In the genomic region with DNA sequence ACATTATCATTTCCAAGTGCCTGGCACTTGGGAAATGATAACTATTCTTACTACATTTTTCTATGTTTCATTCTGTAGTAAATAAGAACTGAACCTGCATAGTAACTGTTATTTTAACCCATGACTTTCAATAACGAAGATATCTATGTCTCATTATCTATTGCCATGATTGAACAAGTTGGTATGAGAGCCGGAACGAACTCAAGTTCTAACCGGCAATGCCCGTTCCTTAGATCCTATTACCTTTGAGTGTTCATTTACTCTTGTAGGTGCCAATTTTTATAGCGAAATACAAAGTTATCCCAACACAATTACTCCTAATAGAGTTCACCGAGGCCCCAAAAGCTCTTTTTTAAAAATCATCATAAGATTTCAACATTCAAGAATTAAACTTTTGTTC, we compare ENCODE assay signal across 8 cellular contexts. TPM values are rescaled to one million over a fixed set of nuclear protein-coding genes. Genes with fewer than 3 reads are reported as not detected.
DNase-seq lines count a peak whose midpoint lies in the region; ATAC-seq and TF ChIP-seq lines count a peak whose summit lies in the region.

No MANE protein-coding gene starts in this region.

- H3K4me3 ChIP-seq in liver (ENCODE audit: low read depth in 1 of 3, low read length in 3 of 3), result no peak overlapping the region

- H3K9me3 ChIP-seq in liver (ENCODE audit: control insufficient read depth in 4 of 4, low read length in 3 of 4), result no peaks in the 10 kb centered on the region

- H3K27me3 Mint-ChIP-seq in T-helper 1 cell treated with Interleukin-12 subunit alpha and Interleukin-12 subunit beta and Interleukin-4 antibody, amounts not matched to agents 30 μg/mL and 1 μg/mL, for 36 hours (ENCODE audit: low read depth), result peaks cover 77% of the 10 kb centered on the region
- H3K27me3 Mint-ChIP-seq in brain, result peaks cover 62% of the 10 kb centered on the region
- H3K27me3 Mint-ChIP-seq in stimulated activated naive CD8-positive, alpha-beta T cell treated with anti-CD3 and anti-CD28 coated beads, Interleukin-15, amount 100 ng/mL, for 72 hours, result peaks cover 74% of the 10 kb centered on the region

- no peak for TF ChIP-seq CTCF in brain (conservative IDR thresholded peaks at IDR 0.05)
- TF ChIP-seq CTCF in liver (IDR thresholded peaks at IDR 0.05; ENCODE audit: low read depth, low read length, missing input control), result no peak

- H3K27ac Mint-ChIP-seq in T-helper 1 cell treated with Interleukin-12 subunit alpha and Interleukin-12 subunit beta and Interleukin-4 antibody, amounts not matched to agents 30 μg/mL and 1 μg/mL, for 36 hours, result no peak overlapping the region
- H3K27ac Mint-ChIP-seq in brain, result peak overlapping the region in 1 of 5 experiments; percentile 71
- no peak overlapping the region for H3K27ac Mint-ChIP-seq in stimulated activated naive CD8-positive, alpha-beta T cell treated with anti-CD3 and anti-CD28 coated beads, Interleukin-15, amount 100 ng/mL, for 72 hours

- no peak overlapping the region for H3K9ac ChIP-seq in liver (ENCODE audit: low read depth in 1 of 2, low read length in 2 of 2)

- DNase-seq in T-helper 1 cell (no peak), middle frontal gyrus (ENCODE audit: extremely low spot score, low spot score) (no peak), inferior parietal cortex (ENCODE audit: extremely low spot score) (no peak), UCSD-AML1 (lab: John Stamatoyannopoulos, UW; ENCODE audit: unreplicated experiment) (no peak)
- no peak for DNase-seq in stimulated activated naive CD8-positive, alpha-beta T cell treated with anti-CD3 and anti-CD28 coated beads, Interleukin-15, amount 100 ng/mL, for 72 hours

- no peak for ATAC-seq in stimulated activated naive CD8-positive, alpha-beta T cell treated with anti-CD3 and anti-CD28 coated beads, Interleukin-15, amount 100 ng/mL, for 72 hours

- H3K9me3 Mint-ChIP-seq in T-helper 1 cell treated with Interleukin-12 subunit alpha and Interleukin-12 subunit beta and Interleukin-4 antibody, amounts not matched to agents 30 μg/mL and 1 μg/mL, for 36 hours, result no peaks in the 10 kb centered on the region
- H3K9me3 Mint-ChIP-seq in brain, result peaks cover 0 to 5% (median 0%) of the 10 kb centered on the region in 5 experiments
- no peaks in the 10 kb centered on the region for H3K9me3 Mint-ChIP-seq in stimulated activated naive CD8-positive, alpha-beta T cell treated with anti-CD3 and anti-CD28 coated beads, Interleukin-15, amount 100 ng/mL, for 72 hours

- H3K4me1 ChIP-seq in liver (ENCODE audit: control insufficient read depth in 4 of 4, insufficient read depth in 4 of 4, low read length in 3 of 4), result peaks cover 0 to 15% (median 8%) of the 10 kb centered on the region in 4 donors

- H3K36me3 ChIP-seq in liver (ENCODE audit: control insufficient read depth in 4 of 4, insufficient read depth in 3 of 4, low read depth in 1 of 4, low read length in 3 of 4), result no peaks in the 10 kb centered on the region

- peaks cover 4% of the 10 kb centered on the region for H3K4me1 Mint-ChIP-seq in T-helper 1 cell treated with Interleukin-12 subunit alpha and Interleukin-12 subunit beta and Interleukin-4 antibody, amounts not matched to agents 30 μg/mL and 1 μg/mL, for 36 hours (ENCODE audit: low read depth)
- peaks cover 27% of the 10 kb centered on the region for H3K4me1 Mint-ChIP-seq in brain
- peaks cover 6% of the 10 kb centered on the region for H3K4me1 Mint-ChIP-seq in stimulated activated naive CD8-positive, alpha-beta T cell treated with anti-CD3 and anti-CD28 coated beads, Interleukin-15, amount 100 ng/mL, for 72 hours

- TF ChIP-seq RAD21 in liver (IDR thresholded peaks at IDR 0.05), result no peak

- 63% methylated on average over 7 of the region's 7 CpGs for WGBS in liver

- peak overlapping the region; percentile 73 for H3K4me3 Mint-ChIP-seq in T-helper 1 cell treated with Interleukin-12 subunit alpha and Interleukin-12 subunit beta and Interleukin-4 antibody, amounts not matched to agents 30 μg/mL and 1 μg/mL, for 36 hours
- peak overlapping the region; percentile 83 to 91 (median 86) for H3K4me3 Mint-ChIP-seq in brain
- H3K4me3 Mint-ChIP-seq in stimulated activated naive CD8-positive, alpha-beta T cell treated with anti-CD3 and anti-CD28 coated beads, Interleukin-15, amount 100 ng/mL, for 72 hours, result peak overlapping the region; percentile 72 to 81

- H3K27me3 ChIP-seq in liver (ENCODE audit: control insufficient read depth in 4 of 4, insufficient read depth in 4 of 4, low read length in 3 of 4), result no peaks in the 10 kb centered on the region

- H3K36me3 Mint-ChIP-seq in T-helper 1 cell treated with Interleukin-12 subunit alpha and Interleukin-12 subunit beta and Interleukin-4 antibody, amounts not matched to agents 30 μg/mL and 1 μg/mL, for 36 hours (ENCODE audit: low read depth), result no peaks in the 10 kb centered on the region
- H3K36me3 Mint-ChIP-seq in brain, result no peaks in the 10 kb centered on the region

- peak overlapping the region; percentile 98 to 99 for H3K27ac ChIP-seq in liver (ENCODE audit: low read depth in 1 of 2, low read length in 2 of 2)

TF ChIP-seq in liver, 16 proteins besides CTCF, POLR2A, EP300 and RAD21:
- TF ChIP-seq, protein P1, sequence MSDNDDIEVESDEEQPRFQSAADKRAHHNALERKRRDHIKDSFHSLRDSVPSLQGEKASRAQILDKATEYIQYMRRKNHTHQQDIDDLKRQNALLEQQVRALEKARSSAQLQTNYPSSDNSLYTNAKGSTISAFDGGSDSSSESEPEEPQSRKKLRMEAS (IDR thresholded peaks at IDR 0.05), result no peak
- TF ChIP-seq YY1 (IDR thresholded peaks at IDR 0.05), result no peak
- no peak for TF ChIP-seq FOXA1 (IDR thresholded peaks at IDR 0.05)
- TF ChIP-seq EGR1 (IDR thresholded peaks at IDR 0.05; ENCODE audit: low read depth in 2 of 2), result no peak
- no peak for TF ChIP-seq HNF4A (conservative IDR thresholded peaks at IDR 0.05)
- no peak for TF ChIP-seq HNF4G (IDR thresholded peaks at IDR 0.05)
- TF ChIP-seq, protein P2, sequence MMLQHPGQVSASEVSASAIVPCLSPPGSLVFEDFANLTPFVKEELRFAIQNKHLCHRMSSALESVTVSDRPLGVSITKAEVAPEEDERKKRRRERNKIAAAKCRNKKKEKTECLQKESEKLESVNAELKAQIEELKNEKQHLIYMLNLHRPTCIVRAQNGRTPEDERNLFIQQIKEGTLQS (IDR thresholded peaks at IDR 0.05), result no peak
- no peak for TF ChIP-seq TAF1 (conservative IDR thresholded peaks at IDR 0.05)
- no peak for TF ChIP-seq NR2F2 (IDR thresholded peaks at IDR 0.05)
- no peak for TF ChIP-seq SP1 (IDR thresholded peaks at IDR 0.05)
- TF ChIP-seq, protein P3, sequence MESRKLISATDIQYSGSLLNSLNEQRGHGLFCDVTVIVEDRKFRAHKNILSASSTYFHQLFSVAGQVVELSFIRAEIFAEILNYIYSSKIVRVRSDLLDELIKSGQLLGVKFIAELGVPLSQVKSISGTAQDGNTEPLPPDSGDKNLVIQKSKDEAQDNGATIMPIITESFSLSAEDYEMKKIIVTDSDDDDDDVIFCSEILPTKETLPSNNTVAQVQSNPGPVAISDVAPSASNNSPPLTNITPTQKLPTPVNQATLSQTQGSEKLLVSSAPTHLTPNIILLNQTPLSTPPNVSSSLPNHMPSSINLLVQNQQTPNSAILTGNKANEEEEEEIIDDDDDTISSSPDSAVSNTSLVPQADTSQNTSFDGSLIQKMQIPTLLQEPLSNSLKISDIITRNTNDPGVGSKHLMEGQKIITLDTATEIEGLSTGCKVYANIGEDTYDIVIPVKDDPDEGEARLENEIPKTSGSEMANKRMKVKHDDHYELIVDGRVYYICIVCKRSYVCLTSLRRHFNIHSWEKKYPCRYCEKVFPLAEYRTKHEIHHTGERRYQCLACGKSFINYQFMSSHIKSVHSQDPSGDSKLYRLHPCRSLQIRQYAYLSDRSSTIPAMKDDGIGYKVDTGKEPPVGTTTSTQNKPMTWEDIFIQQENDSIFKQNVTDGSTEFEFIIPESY (IDR thresholded peaks at IDR 0.05), result no peak
- no peak for TF ChIP-seq JUND (IDR thresholded peaks at IDR 0.05)
- no peak for TF ChIP-seq RXRA (IDR thresholded peaks at IDR 0.05)
- TF ChIP-seq FOXA2 (IDR thresholded peaks at IDR 0.05), result no peak

RNA-seq across cellular contexts. Expression of a gene that starts 0.9 kb away (rescaled TPM):
- polyA plus RNA-seq in brain (ENCODE audit: insufficient read depth, low read depth, low replicate concordance) (27.7 TPM), liver (10 to 100 TPM; 10.2 to 10.9 TPM)
- 10 to 100 TPM; 39.9 to 41.9 TPM for total RNA-seq in liver
